In genomic region chr10:95558593-95559320, GRCh38 we compare ENCODE assay signal across 15 cellular contexts. TPM values are rescaled to one million over a fixed set of nuclear protein-coding genes. Genes with fewer than 3 reads are reported as not detected.
DNase-seq lines count a peak whose midpoint lies in the region; ATAC-seq and TF ChIP-seq lines count a peak whose summit lies in the region.
"Had no signal": no experiment of that assay in that cellular context is flagged by ENCODE, and none has a peak within 500 bp of the region (broad histone marks: within the 10 kb centered on the region; RNA-seq: fewer than 3 reads in every experiment).

No MANE protein-coding gene starts in this region.

- TF ChIP-seq CTCF in dorsolateral prefrontal cortex (IDR thresholded peaks at IDR 0.05 in 54 of 56, conservative IDR thresholded peaks at IDR 0.05 in 2 of 56; ENCODE audit: low read depth in 1 of 56, partially characterized antibody in 56 of 56) = peak in 8 of 56 donors; percentile 9 to 42 (median 18)

- H3K9me3 ChIP-seq in HUES64 (ENCODE audit: insufficient read depth, low read depth, low read length) (no peaks in the 10 kb centered on the region), mucosa of rectum (ENCODE audit: control insufficient read depth in 2 of 2, low read length in 2 of 2) (no peaks in the 10 kb centered on the region)
- H3K9me3 ChIP-seq: body of pancreas had no signal

- no peak for ATAC-seq in HG02938 (IDR thresholded peaks at IDR 0.05; ENCODE audit: unreplicated experiment)
- no peak for ATAC-seq in GM19023 (IDR thresholded peaks at IDR 0.05; ENCODE audit: unreplicated experiment)
- ATAC-seq: activated T-cell treated with anti-CD3 and anti-CD28 coated beads, Interleukin-2, amount 50 U/mL, for 72 hours; body of pancreas had no signal

- no peak overlapping the region; the same call in 1 of the 2 replicates for H3K27ac ChIP-seq in HUES64 (ENCODE audit: low read depth, low read length)
- peak overlapping the region in 56 of 59 donors; percentile 32 to 96 (median 90) for H3K27ac ChIP-seq in dorsolateral prefrontal cortex
- peak overlapping the region; percentile 43 to 56 for H3K27ac ChIP-seq in mucosa of rectum (ENCODE audit: low read depth in 2 of 2, low read length in 2 of 2)
- peak overlapping the region; percentile 54 for H3K27ac ChIP-seq in temporal lobe (ENCODE audit: low read depth, low read length)
- H3K27ac ChIP-seq: body of pancreas, epithelial cell of prostate had no signal

- H3K27me3 ChIP-seq in HUES64 (ENCODE audit: insufficient read depth, low read length) (0 out of 2 replicates have a peak, but pooled peaks cover 4% of the 10 kb centered on the region), dorsolateral prefrontal cortex (no peaks in the 10 kb centered on the region), mucosa of rectum (ENCODE audit: control insufficient read depth in 2 of 2, insufficient read depth in 2 of 2, low read length in 2 of 2) (no peaks in the 10 kb centered on the region)
- H3K27me3 ChIP-seq: body of pancreas had no signal

- H3K9ac ChIP-seq in HUES64 (ENCODE audit: low read depth, low read length) (no peak overlapping the region), mucosa of rectum (ENCODE audit: low read depth in 1 of 2, low read length in 2 of 2) (peak overlapping the region; percentile 32 to 45)

- H3K4me1 ChIP-seq in HUES64 (ENCODE audit: insufficient read depth, low read length) (peaks cover 34% of the 10 kb centered on the region), mucosa of rectum (ENCODE audit: control insufficient read depth in 2 of 2, insufficient read depth in 2 of 2, low read length in 2 of 2) (peaks cover 22 to 32% of the 10 kb centered on the region in 2 donors)

- WGBS in HUES64 = 63% methylated on average over 1 of the region's 1 CpG

- DNase-seq in dorsolateral prefrontal cortex (no peak), AG08396 (ENCODE audit: low spot score) (no peak)
- DNase-seq: activated T-cell treated with anti-CD3 and anti-CD28 coated beads, Interleukin-2, amount 50 U/mL, for 72 hours; body of pancreas; NCI-H510A; occipital lobe; SIG-M5; stimulated activated CD4-positive, alpha-beta T cell treated with anti-CD3 and anti-CD28 coated beads, Interleukin-1b, Interleukin-23, amount 100 ng/mL, for 48 hours; stimulated activated naive CD4-positive, alpha-beta T cell had no signal

- H3K4me3 ChIP-seq in HUES64 (ENCODE audit: low read length) (peak overlapping the region; percentile 78), dorsolateral prefrontal cortex (peak overlapping the region; percentile 47 to 97 (median 89)), mucosa of rectum (ENCODE audit: low read length in 2 of 2) (peak overlapping the region; percentile 3 to 53)
- H3K4me3 ChIP-seq: body of pancreas had no signal

- H3K36me3 ChIP-seq in HUES64 (ENCODE audit: insufficient read depth, low read length) = no peaks in the 10 kb centered on the region
- H3K36me3 ChIP-seq in mucosa of rectum (ENCODE audit: control insufficient read depth in 2 of 2, insufficient read depth in 2 of 2, low read length in 2 of 2) = no peaks in the 10 kb centered on the region

- intact Hi-C loops in dorsolateral prefrontal cortex (cut with DNase I) = loop anchor here (5.0 kb wide), 2 partner anchors 36 to 46 kb away; no protein-coding TSS in a partner anchor

RNA-seq across cellular contexts. Expression of gene SORBS1, which starts 2.4 kb away (rescaled TPM):
- polyA plus RNA-seq in HUES64 (2013, experiment 1 of 2) = 16.4 TPM
- 16.7 TPM for polyA plus RNA-seq in HUES64 (2013, experiment 2 of 2)
- total RNA-seq in dorsolateral prefrontal cortex = 100 to 1,000 TPM; 191 to 480 (median 308) TPM
- 101 TPM for total RNA-seq in temporal lobe

Comparison
In these comparisons a context has a peak if more than half of its experiments do, and no peak if none do; other contexts are left out.
1. H3K4me3 ChIP-seq: peak in every context shown above with its lines; median percentile 89 in dorsolateral prefrontal cortex; 78 in HUES64; 28 in mucosa of rectum.